In genomic region chr3:10555263-10555662, GRCh38 we compare ENCODE assay signal across 1 cellular context.
TF ChIP-seq lines count a peak whose summit lies in the region.

No MANE protein-coding gene starts in this region.

TF ChIP-seq in HEK293, 187 proteins besides CTCF, POLR2A, EP300 and RAD21 (continued from another document):
- TF ChIP-seq ZSCAN4 (tag by site-specific recombination; IDR thresholded peaks at IDR 0.05), result no peak
- TF ChIP-seq ZNF645 (tag by site-specific recombination; IDR thresholded peaks at IDR 0.05), result no peak
- no peak for TF ChIP-seq ZNF354C (tag by site-specific recombination; IDR thresholded peaks at IDR 0.05; ENCODE audit: borderline replicate concordance, low read depth)
- TF ChIP-seq ZFP3 (tag by site-specific recombination; IDR thresholded peaks at IDR 0.05; ENCODE audit: low read depth), result peak; percentile 40; the same call in 1 of the 2 replicates
- no peak for TF ChIP-seq BCL11A (tag by site-specific recombination; IDR thresholded peaks at IDR 0.05; ENCODE audit: low read depth)
